Comparison of ENCODE assay signal across 1 cellular context in genomic region chr16:970766-971581, GRCh38.
A peak's percentile ranks its signal among the peaks of the same experiment; 100 is the strongest.
TF ChIP-seq lines count a peak whose summit lies in the region.

Gene LMF1 (minus strand): TSS chr16:970984. CDS start chr16:970980, 4 bp downstream.

TF ChIP-seq in HepG2, 621 proteins besides CTCF, POLR2A, EP300 and RAD21 (continued from another document):
- TF ChIP-seq KDM6A (CRISPR knock-in tag; IDR thresholded peaks at IDR 0.05; ENCODE audit: low read depth) = peak; percentile 34; the same call in 1 of the 2 replicates
- TF ChIP-seq ELF4 (CRISPR knock-in tag; IDR thresholded peaks at IDR 0.05; ENCODE audit: borderline replicate concordance) = peak; percentile 60; the same call in 1 of the 2 replicates
- TF ChIP-seq ZNF143 (CRISPR knock-in tag; IDR thresholded peaks at IDR 0.05) = peak; percentile 42; the same call in 1 of the 2 replicates
- TF ChIP-seq ZNF281 (CRISPR knock-in tag; IDR thresholded peaks at IDR 0.05; ENCODE audit: borderline replicate concordance) = 0 out of 2 replicates have a peak, but pooled peaks have one; percentile 35
- no peak for TF ChIP-seq BRF2 (CRISPR knock-in tag; IDR thresholded peaks at IDR 0.05)
- TF ChIP-seq FOXO1 (CRISPR knock-in tag; IDR thresholded peaks at IDR 0.05) = peak; percentile 70
- TF ChIP-seq ZFP1 (CRISPR knock-in tag; IDR thresholded peaks at IDR 0.05) = no peak
- TF ChIP-seq DPF2 (CRISPR knock-in tag; IDR thresholded peaks at IDR 0.05; ENCODE audit: borderline replicate concordance, low read depth) = peak; percentile 69; the same call in 1 of the 2 replicates
- peak; percentile 92 for TF ChIP-seq ZNF333 (CRISPR knock-in tag; IDR thresholded peaks at IDR 0.05; ENCODE audit: borderline replicate concordance)
- peak; percentile 64; the same call in 1 of the 2 replicates for TF ChIP-seq ARNT2 (CRISPR knock-in tag; IDR thresholded peaks at IDR 0.05; ENCODE audit: low read depth)
- TF ChIP-seq ATF6 (CRISPR knock-in tag; conservative IDR thresholded peaks at IDR 0.05) = no peak; the same call in 1 of the 2 replicates
- TF ChIP-seq SKIL (CRISPR knock-in tag; IDR thresholded peaks at IDR 0.05; ENCODE audit: borderline replicate concordance) = 0 out of 2 replicates have a peak, but pooled peaks have one; percentile 41
- no peak for TF ChIP-seq CREB3 (CRISPR knock-in tag; IDR thresholded peaks at IDR 0.05)
- no peak for TF ChIP-seq DBP (CRISPR knock-in tag; IDR thresholded peaks at IDR 0.05; ENCODE audit: not compliant biosample characterization)
- TF ChIP-seq SIX1 (CRISPR knock-in tag; IDR thresholded peaks at IDR 0.05; ENCODE audit: borderline replicate concordance) = no peak
- TF ChIP-seq ATRX (CRISPR knock-in tag; IDR thresholded peaks at IDR 0.05; ENCODE audit: borderline replicate concordance) = no peak
- TF ChIP-seq ZNF576 (CRISPR knock-in tag; IDR thresholded peaks at IDR 0.05) = no peak
- no peak for TF ChIP-seq LCORL (IDR thresholded peaks at IDR 0.05)
- TF ChIP-seq LCORL (CRISPR knock-in tag; IDR thresholded peaks at IDR 0.05) = peak; percentile 76; the same call in 1 of the 2 replicates
- 0 out of 2 replicates have a peak, but pooled peaks have one; percentile 66 for TF ChIP-seq IRF9 (CRISPR knock-in tag; IDR thresholded peaks at IDR 0.05; ENCODE audit: borderline replicate concordance)
- no peak for TF ChIP-seq RBM22 (optimal IDR thresholded peaks at IDR 0.05; ENCODE audit: low read length)
- TF ChIP-seq ZBTB46 (CRISPR knock-in tag; IDR thresholded peaks at IDR 0.05; ENCODE audit: borderline replicate concordance) = peak; percentile 62; the same call in 1 of the 2 replicates
- peak; percentile 49; the same call in 1 of the 2 replicates for TF ChIP-seq NCOA2 (CRISPR knock-in tag; IDR thresholded peaks at IDR 0.05)
- no peak for TF ChIP-seq TERF1 (CRISPR knock-in tag; IDR thresholded peaks at IDR 0.05)
- TF ChIP-seq MTA1 (CRISPR knock-in tag; IDR thresholded peaks at IDR 0.05; ENCODE audit: borderline replicate concordance) = peak; percentile 84; the same call in 1 of the 2 replicates
- TF ChIP-seq NRL (CRISPR knock-in tag; IDR thresholded peaks at IDR 0.05; ENCODE audit: borderline replicate concordance) = peak; percentile 73; the same call in 1 of the 2 replicates
- TF ChIP-seq ZNF224 (CRISPR knock-in tag; IDR thresholded peaks at IDR 0.05) = 0 out of 2 replicates have a peak, but pooled peaks have one; percentile 37
- peak; percentile 77 for TF ChIP-seq PHF21A (CRISPR knock-in tag; IDR thresholded peaks at IDR 0.05)
- peak; percentile 69; the same call in 1 of the 2 replicates for TF ChIP-seq ZNF768 (CRISPR knock-in tag; IDR thresholded peaks at IDR 0.05)
- no peak for TF ChIP-seq ZNF841 (CRISPR knock-in tag; IDR thresholded peaks at IDR 0.05; ENCODE audit: borderline replicate concordance)
- no peak for TF ChIP-seq HMGA1 (CRISPR knock-in tag; conservative IDR thresholded peaks at IDR 0.05)
- no peak; the same call in 1 of the 2 replicates for TF ChIP-seq ZNF674 (CRISPR knock-in tag; IDR thresholded peaks at IDR 0.05; ENCODE audit: low read depth)
- peak; percentile 32; the same call in 1 of the 2 replicates for TF ChIP-seq MZF1 (CRISPR knock-in tag; IDR thresholded peaks at IDR 0.05; ENCODE audit: borderline replicate concordance)
- TF ChIP-seq ZNF713 (CRISPR knock-in tag; IDR thresholded peaks at IDR 0.05) = peak; percentile 66; the same call in 1 of the 2 replicates
- TF ChIP-seq THYN1 (CRISPR knock-in tag; IDR thresholded peaks at IDR 0.05; ENCODE audit: borderline replicate concordance, low read depth) = no peak
- no peak for TF ChIP-seq CREB1 (IDR thresholded peaks at IDR 0.05)
- TF ChIP-seq CREB1 (CRISPR knock-in tag; IDR thresholded peaks at IDR 0.05) = no peak
- TF ChIP-seq HMGXB3 (CRISPR knock-in tag; IDR thresholded peaks at IDR 0.05; ENCODE audit: borderline replicate concordance) = no peak
